In the genomic region with DNA sequence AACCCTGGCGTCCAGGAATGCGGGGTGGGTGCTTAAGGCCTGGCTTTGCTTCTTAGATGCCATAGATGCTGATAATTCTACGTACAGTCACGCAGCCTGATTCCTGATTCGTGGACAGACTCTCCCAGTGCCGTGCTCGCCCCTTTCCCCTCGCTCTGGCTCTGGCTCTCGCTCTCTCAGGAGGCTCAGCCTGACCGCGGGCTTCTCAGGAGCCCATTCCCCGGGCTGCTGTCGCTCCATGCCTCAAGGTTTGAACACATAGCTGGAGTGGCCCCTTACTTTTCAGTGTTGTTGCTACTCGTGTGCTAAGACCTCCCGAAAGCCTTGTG, we compare ENCODE assay signal across 9 cellular contexts. TPM values are rescaled to one million over a fixed set of nuclear protein-coding genes. Genes with fewer than 3 reads are reported as not detected.
DNase-seq lines count a peak whose midpoint lies in the region; ATAC-seq lines count a peak whose summit lies in the region.
"Had no signal": no experiment of that assay in that cellular context is flagged by ENCODE, and none has a peak within 500 bp of the region (broad histone marks: within the 10 kb centered on the region; RNA-seq: fewer than 3 reads in every experiment).

No MANE protein-coding gene starts in this region.

- H3K36me3 Mint-ChIP-seq in central memory CD8-positive, alpha-beta T cell (ENCODE audit: insufficient read depth): peaks cover 13% of the 10 kb centered on the region

- H3K4me3 ChIP-seq in Karpas-422 (ENCODE audit: low read length) (peak overlapping the region; percentile 65), thymus (ENCODE audit: low read length) (peak overlapping the region; percentile 66)

- H3K9me3 ChIP-seq in Karpas-422 (ENCODE audit: low read length): no peaks in the 10 kb centered on the region
- no peaks in the 10 kb centered on the region for H3K9me3 ChIP-seq in thymus (ENCODE audit: control insufficient read depth)

- under 1% methylated on average over 15 of the region's 15 CpGs for whole genome bisulfite sequencing in thymus

- H3K79me2 ChIP-seq in Karpas-422 (ENCODE audit: low read length): no peaks in the 10 kb centered on the region

- peak; percentile 34 for ATAC-seq in GM21786 (IDR thresholded peaks at IDR 0.05; ENCODE audit: unreplicated experiment)
- ATAC-seq in central memory CD8-positive, alpha-beta T cell (replicated peaks; ENCODE audit: extremely low read depth, poor library complexity, severe bottlenecking): peak; percentile 32
- ATAC-seq in left lobe of liver: peak; percentile 52

- no peaks in the 10 kb centered on the region for H3K9me3 Mint-ChIP-seq in central memory CD8-positive, alpha-beta T cell

- DNase-seq in NCI-H1417 (lab: John Stamatoyannopoulos, UW) (peak in 2 of 3 experiments; percentile 84 to 89), NCI-H1417 treated with DMSO at 0.1 percent for 48 hours (lab: John Stamatoyannopoulos, UW) (no peak), Karpas-422 (no peak), left lobe of liver (ENCODE audit: low spot score) (no peak), NCI-H2029 (lab: John Stamatoyannopoulos, UW) (no peak)
- no peak for DNase-seq in central memory CD8-positive, alpha-beta T cell (ENCODE audit: low spot score in 2 of 2)

- peak overlapping the region; percentile 88; the same call in 1 of the 2 replicates for H2AFZ ChIP-seq in Karpas-422 (ENCODE audit: low read length)

- no peak overlapping the region for H3K27ac ChIP-seq in Karpas-422 (ENCODE audit: low read length)
- peak overlapping the region; percentile 93 for H3K27ac ChIP-seq in thymus (ENCODE audit: low read depth)
- H3K27ac ChIP-seq: C4-2B had no signal

- peaks cover 11% of the 10 kb centered on the region for H3K4me1 Mint-ChIP-seq in central memory CD8-positive, alpha-beta T cell

- H4K20me1 ChIP-seq in Karpas-422 (ENCODE audit: insufficient read depth, low read depth, low read length): no peaks in the 10 kb centered on the region

- H3K27me3 Mint-ChIP-seq in central memory CD8-positive, alpha-beta T cell: no peaks in the 10 kb centered on the region

- H3K9ac ChIP-seq in Karpas-422 (ENCODE audit: low read length): peak overlapping the region; percentile 63

- no peaks in the 10 kb centered on the region for H3K27me3 ChIP-seq in Karpas-422 (ENCODE audit: low read length)
- no peaks in the 10 kb centered on the region for H3K27me3 ChIP-seq in thymus (ENCODE audit: control insufficient read depth, insufficient read depth)

- H3K36me3 ChIP-seq in Karpas-422 (ENCODE audit: insufficient read depth, low read length) (no peaks in the 10 kb centered on the region), thymus (ENCODE audit: control insufficient read depth, insufficient read depth) (no peaks in the 10 kb centered on the region)

- H3K27ac Mint-ChIP-seq in central memory CD8-positive, alpha-beta T cell (ENCODE audit: low read depth): peak overlapping the region; percentile 98

- H3K4me2 ChIP-seq in Karpas-422 (ENCODE audit: low read depth, low read length, poor library complexity, severe bottlenecking): peak overlapping the region; percentile 75

- no peaks in the 10 kb centered on the region for H3K9me2 ChIP-seq in Karpas-422 (replicated peaks; ENCODE audit: insufficient read depth, low read length)

- H3K4me1 ChIP-seq in Karpas-422 (ENCODE audit: low read length): peaks cover 7% of the 10 kb centered on the region; the same call in 1 of the 2 replicates
- H3K4me1 ChIP-seq in thymus (ENCODE audit: control insufficient read depth, insufficient read depth, low read length): no peaks in the 10 kb centered on the region

- peak overlapping the region; percentile 87 for H3K4me3 Mint-ChIP-seq in central memory CD8-positive, alpha-beta T cell

RNA-seq across cellular contexts. Expression of gene ZC3H12B, which starts 0.8 kb away (rescaled TPM):
- total RNA-seq in Karpas-422 (2014; rRNA removed; shearing (Covaris generic); ENCODE audit: low replicate concordance): 0.43 and 0.97 TPM in 2 replicates
- 1.6 TPM for total RNA-seq in left lobe of liver
- polyA plus RNA-seq in thymus: 0.71 TPM

RNA-seq across cellular contexts. Expression of gene ZC4H2, which starts 59.2 kb away (rescaled TPM):
- 2.4 and 13.3 TPM in 2 replicates for total RNA-seq in Karpas-422 (2014; rRNA removed; shearing (Covaris generic); ENCODE audit: low replicate concordance)
- total RNA-seq in left lobe of liver: 6.2 TPM
- 5.6 TPM for polyA plus RNA-seq in thymus

Comparison
In these comparisons a context has a peak if more than half of its experiments do, and no peak if none do; other contexts are left out.
1. DNase-seq: peak in NCI-H1417 (2 of 3); none in NCI-H1417 treated with DMSO at 0.1 percent for 48 hours (single experiment), Karpas-422 (single experiment), central memory CD8-positive, alpha-beta T cell (0 of 2), left lobe of liver (single experiment) and NCI-H2029 (single experiment).
2. Peak in every context shown above with its lines, with median percentiles within 50 percentile points of each other: ATAC-seq.